Comparison of ENCODE assay signal across 28 cellular contexts in the genomic region with DNA sequence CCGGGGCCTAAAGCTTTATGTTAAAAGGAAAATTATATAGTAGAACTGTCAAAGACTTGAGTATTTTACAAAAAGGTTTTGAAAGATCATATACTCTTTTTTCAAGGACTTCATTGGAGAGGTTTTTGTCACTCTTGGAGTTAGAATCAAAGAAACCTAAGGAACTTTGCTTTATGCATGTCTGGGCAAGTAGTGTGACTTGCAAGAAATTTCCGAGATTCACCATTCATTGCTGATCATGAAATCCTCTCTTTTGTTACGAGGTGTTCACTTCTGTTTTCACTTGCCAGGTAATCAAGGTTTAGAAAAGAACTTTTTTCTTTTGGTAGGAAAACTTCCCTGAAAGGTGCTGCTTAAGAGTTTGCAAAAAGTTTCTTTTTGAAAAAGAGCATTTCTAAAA.
DNase-seq lines count a peak whose midpoint lies in the region; ATAC-seq, FAIRE-seq and TF ChIP-seq lines count a peak whose summit lies in the region.
"Had no signal": no experiment of that assay in that cellular context is flagged by ENCODE, and none has a peak within 500 bp of the region (broad histone marks: within the 10 kb centered on the region; RNA-seq: fewer than 3 reads in every experiment).

No MANE protein-coding gene starts in this region.

- no peaks in the 10 kb centered on the region for H3K27me3 Mint-ChIP-seq in astrocyte (ENCODE audit: low read depth, unreplicated experiment)
- H3K27me3 Mint-ChIP-seq: CD4-positive, alpha-beta T cell had no signal

- H3K36me3 ChIP-seq in astrocyte (ENCODE audit: insufficient read depth, low read length) (peaks cover 41% of the 10 kb centered on the region), mesodermal cell (ENCODE audit: control insufficient read depth, insufficient read depth, low read length) (peaks cover 73% of the 10 kb centered on the region), HepG2 (replicated peaks in 1 of 2; ENCODE audit: control insufficient read depth in 1 of 2, insufficient read depth in 2 of 2, low read length in 2 of 2) (peaks cover 12 to 85% of the 10 kb centered on the region in 2 experiments), WERI-Rb-1 (peaks cover 74% of the 10 kb centered on the region)

- H3K4me1 Mint-ChIP-seq in astrocyte (ENCODE audit: low read depth, unreplicated experiment), result peaks cover 11% of the 10 kb centered on the region

- H2AFZ ChIP-seq in astrocyte (ENCODE audit: low read depth, low read length), result no peak overlapping the region
- no peak overlapping the region for H2AFZ ChIP-seq in HepG2 (ENCODE audit: low read length)

- H3K27me3 ChIP-seq in astrocyte (ENCODE audit: insufficient read depth, low read length) (no peaks in the 10 kb centered on the region), HepG2 (ENCODE audit: control insufficient read depth in 1 of 2, insufficient read depth in 2 of 2, low read length in 2 of 2) (no peaks in the 10 kb centered on the region), WERI-Rb-1 (ENCODE audit: insufficient read depth, low read depth, severe bottlenecking) (no peaks in the 10 kb centered on the region)
- H3K27me3 ChIP-seq: BLaER1 treated with 17β-estradiol and CSF1 and Interleukin-3, amounts not matched to agents 10 nM and 100 nM had no signal

- H3K9ac ChIP-seq in astrocyte (ENCODE audit: low read length) (no peak overlapping the region), HepG2 (ENCODE audit: insufficient read depth, low read depth, low read length) (no peak overlapping the region)
- H3K9ac ChIP-seq: BLaER1 treated with 17β-estradiol and CSF1 and Interleukin-3, amounts not matched to agents 10 nM and 100 nM had no signal

- intact Hi-C loops in HepG2 (cut with micrococcal nuclease; ENCODE audit: unreplicated experiment), result no loop called here

- H3K9me3 ChIP-seq in astrocyte (ENCODE audit: insufficient read depth, low read depth, low read length), result no peaks in the 10 kb centered on the region
- H3K9me3 ChIP-seq in mesodermal cell (ENCODE audit: control insufficient read depth, low read length), result no peaks in the 10 kb centered on the region
- H3K9me3 ChIP-seq in HepG2 (ENCODE audit: low read length), result no peaks in the 10 kb centered on the region
- no peaks in the 10 kb centered on the region for H3K9me3 ChIP-seq in WERI-Rb-1 (ENCODE audit: severe bottlenecking)
- H3K9me3 ChIP-seq: A549; BLaER1 treated with 17β-estradiol and CSF1 and Interleukin-3, amounts not matched to agents 10 nM and 100 nM; HAP-1 had no signal

- H3K27ac ChIP-seq in RWPE1, result no peak overlapping the region
- no peak overlapping the region for H3K27ac ChIP-seq in astrocyte (ENCODE audit: low read depth, low read length)
- H3K27ac ChIP-seq in mesodermal cell (ENCODE audit: low read depth, low read length, severe bottlenecking), result peak overlapping the region; percentile 6
- no peak overlapping the region for H3K27ac ChIP-seq in HepG2 (ENCODE audit: extremely low read length, insufficient read depth, low read length)
- no peak overlapping the region for H3K27ac ChIP-seq in WERI-Rb-1
- H3K27ac ChIP-seq: A549; BLaER1 treated with 17β-estradiol and CSF1 and Interleukin-3, amounts not matched to agents 10 nM and 100 nM had no signal

- peaks cover 5% of the 10 kb centered on the region for H3K36me3 Mint-ChIP-seq in astrocyte (ENCODE audit: low read depth, unreplicated experiment)

- in situ Hi-C loops in HepG2 (cut with HindIII; ENCODE audit: extremely low pct_ligation_motif_present, low pct_unique_long_range_greater_than_20kb), result no loop called here

- peak; percentile 46 for DNase-seq in RWPE1 (ENCODE audit: low spot score)
- no peak for DNase-seq in astrocyte (ENCODE audit: low read depth)
- DNase-seq in epithelial cell of esophagus (ENCODE audit: low read depth), result peak; percentile 76
- no peak for DNase-seq in HepG2 (ENCODE audit: low spot score)
- DNase-seq in WERI-Rb-1, result no peak
- DNase-seq in EL, result no peak
- DNase-seq: AML-193; CD4-positive, alpha-beta T cell; COR-L47; DMS53; GOT3; KBM-7; MM.1S; NCI-H1417 treated with DMSO at 0.1 percent for 48 hours; NCI-H1694 treated with DMSO at 0.1 percent for 48 hours; NCI-H2081; NCI-H2171; NCI-H226; NCI-H510A; NCI-H69; RPMI8226; SHP77 treated with DMSO at 0.1 percent for 48 hours; SW 1271 had no signal

- H3K4me3 Mint-ChIP-seq in astrocyte (ENCODE audit: unreplicated experiment), result no peak overlapping the region
- H3K4me3 Mint-ChIP-seq: CD4-positive, alpha-beta T cell had no signal

- ATAC-seq in SK-N-SH treated with all-trans-retinoic acid at 6 μM for 48 hours (no peak), HepG2 (no peak)
- ATAC-seq: A549 had no signal

- FAIRE-seq in astrocyte (lab: Jason Lieb, UNC), result no peak
- no peak for FAIRE-seq in HepG2 (lab: Jason Lieb, UNC)
- FAIRE-seq: A549 had no signal

- no peak overlapping the region for H3K4me2 ChIP-seq in astrocyte (ENCODE audit: low read length)
- no peak overlapping the region for H3K4me2 ChIP-seq in HepG2 (ENCODE audit: low read depth, low read length)
- H3K4me2 ChIP-seq: A549; BLaER1 treated with 17β-estradiol and CSF1 and Interleukin-3, amounts not matched to agents 10 nM and 100 nM had no signal

- TF ChIP-seq CTCF in RWPE1 (conservative IDR thresholded peaks at IDR 0.05; ENCODE audit: low read depth) (no peak), astrocyte (IDR thresholded peaks at IDR 0.05; ENCODE audit: insufficient read depth, low read depth, low read length) (no peak), epithelial cell of esophagus (IDR thresholded peaks at IDR 0.05; ENCODE audit: insufficient read depth, low read depth, low read length, missing control alignments) (no peak), HepG2 (CRISPR knock-in tag; IDR thresholded peaks at IDR 0.05) (no peak), WERI-Rb-1 (IDR thresholded peaks at IDR 0.05; ENCODE audit: low read depth, low read length) (no peak)

- CTCF ChIA-PET in RWPE1 (lab: Yijun Ruan, JAX) (interaction anchor here (0.6 kb wide), 1 partner anchor 1558 kb away, joined by 3 read pairs; no protein-coding TSS in a partner anchor), HepG2 (lab: Yijun Ruan, JAX; ENCODE audit: low intra/inter-chr PET ratio, low total read pairs) (no interaction called here)

- H3K9me3 Mint-ChIP-seq in astrocyte (ENCODE audit: unreplicated experiment), result no peaks in the 10 kb centered on the region
- H3K9me3 Mint-ChIP-seq: CD4-positive, alpha-beta T cell had no signal

- no peak for TF ChIP-seq RAD21 in HepG2 (CRISPR knock-in tag; IDR thresholded peaks at IDR 0.05)

- BruUV-seq in HepG2 (replicated peaks; lab: Mats Ljungman, UMichigan), result no TSS peak

- TF ChIP-seq POLR2A in HepG2 (IDR thresholded peaks at IDR 0.05; ENCODE audit: insufficient read depth in 1 of 2, low read depth in 2 of 2, low read length in 2 of 2), result no peak

- H3K4me1 ChIP-seq in astrocyte (ENCODE audit: insufficient read depth, low read length) (no peaks in the 10 kb centered on the region), mesodermal cell (ENCODE audit: control insufficient read depth, insufficient read depth, low read length, poor library complexity, severe bottlenecking) (peaks cover 3% of the 10 kb centered on the region), HepG2 (ENCODE audit: insufficient read depth, low read length) (no peaks in the 10 kb centered on the region)
- H3K4me1 ChIP-seq: A549, HAP-1 had no signal

- H3K79me2 ChIP-seq in astrocyte (ENCODE audit: insufficient read depth, low read length) (no peaks in the 10 kb centered on the region), HepG2 (ENCODE audit: insufficient read depth, low read length) (no peaks in the 10 kb centered on the region)

- TF ChIP-seq EP300 in HepG2 (IDR thresholded peaks at IDR 0.05; ENCODE audit: low read depth in 2 of 2, low read length in 2 of 2) (no peak), HepG2 (CRISPR knock-in tag; IDR thresholded peaks at IDR 0.05; ENCODE audit: borderline replicate concordance) (no peak)

- POLR2A ChIA-PET in RWPE1 (lab: Yijun Ruan, JAX; ENCODE audit: low non-redundant PET) (no interaction called here), HepG2 (lab: Yijun Ruan, JAX) (no interaction called here)

- 64 to 89% methylated on average over 1 to 3 of the region's 3 CpGs for WGBS in mesodermal cell (ENCODE audit: insufficient coverage in 2 of 2), 2 experiments
- WGBS in HepG2 (ENCODE audit: low lambda C conversion rate), result 93% methylated on average over 3 of the region's 3 CpGs

- H4K20me1 ChIP-seq in astrocyte (ENCODE audit: insufficient read depth, low read length), result no peaks in the 10 kb centered on the region
- H4K20me1 ChIP-seq in HepG2 (ENCODE audit: insufficient read depth, low read length), result no peaks in the 10 kb centered on the region

- peak overlapping the region; percentile 1 for H3K27ac Mint-ChIP-seq in astrocyte (ENCODE audit: unreplicated experiment)
- H3K27ac Mint-ChIP-seq: CD4-positive, alpha-beta T cell had no signal

- no peak overlapping the region for H3K4me3 ChIP-seq in astrocyte (ENCODE audit: insufficient read depth, low read depth, low read length)
- H3K4me3 ChIP-seq in epithelial cell of esophagus (ENCODE audit: low read length), result no peak overlapping the region
- H3K4me3 ChIP-seq in mesodermal cell (ENCODE audit: extremely low read depth, insufficient read depth, low read length, poor library complexity, severe bottlenecking), result no peak overlapping the region
- H3K4me3 ChIP-seq in HepG2 (replicated peaks in 1 of 3; ENCODE audit: insufficient read depth in 1 of 3, low read depth in 2 of 3, low read length in 3 of 3), result no peak overlapping the region
- H3K4me3 ChIP-seq in WERI-Rb-1 (ENCODE audit: low read depth, low read length), result no peak overlapping the region
- H3K4me3 ChIP-seq: A549; BLaER1 treated with 17β-estradiol and CSF1 and Interleukin-3, amounts not matched to agents 10 nM and 100 nM; HAP-1 had no signal

TF ChIP-seq in SK-N-SH treated with all-trans-retinoic acid at 6 μM for 48 hours, 23 proteins besides CTCF, POLR2A, EP300 and RAD21 (continues in another document):
- no peak for TF ChIP-seq PPARA (CRISPR knock-in tag; IDR thresholded peaks at IDR 0.05; ENCODE audit: borderline replicate concordance)
- no peak for TF ChIP-seq ZNF70 (CRISPR knock-in tag; IDR thresholded peaks at IDR 0.05)
- TF ChIP-seq ZC3H10 (CRISPR knock-in tag; IDR thresholded peaks at IDR 0.05), result no peak
- TF ChIP-seq ARNTL (CRISPR knock-in tag; IDR thresholded peaks at IDR 0.05; ENCODE audit: borderline replicate concordance, low read depth), result no peak
- TF ChIP-seq RARB (CRISPR knock-in tag; IDR thresholded peaks at IDR 0.05), result no peak
- no peak for TF ChIP-seq CSDC2 (CRISPR knock-in tag; IDR thresholded peaks at IDR 0.05)

TF ChIP-seq in HepG2, 621 proteins besides CTCF, POLR2A, EP300 and RAD21 (continues in another document):
- TF ChIP-seq KAT8 (CRISPR knock-in tag; IDR thresholded peaks at IDR 0.05) (no peak), HDAC2 (CRISPR knock-in tag; IDR thresholded peaks at IDR 0.05) (no peak)

Comparison
In these comparisons a context has a peak if more than half of its experiments do, and no peak if none do; other contexts are left out.
1. DNase-seq: peak in RWPE1 (single experiment) and epithelial cell of esophagus (single experiment); none in astrocyte (single experiment), HepG2 (single experiment), WERI-Rb-1 (single experiment) and EL (single experiment).